In genomic region chr3:8988791-8989558, GRCh38 we compare ENCODE assay signal across 20 cellular contexts.
DNase-seq lines count a peak whose midpoint lies in the region; ATAC-seq and TF ChIP-seq lines count a peak whose summit lies in the region.
"Had no signal": no experiment of that assay in that cellular context is flagged by ENCODE, and none has a peak within 500 bp of the region (broad histone marks: within the 10 kb centered on the region; RNA-seq: fewer than 3 reads in every experiment).

No MANE protein-coding gene starts in this region.

- DNase-seq in NCI-H2171 treated with DMSO at 0.1 percent for 48 hours (lab: John Stamatoyannopoulos, UW) (peak; percentile 2), NCI-H2171 (lab: John Stamatoyannopoulos, UW) (no peak), islet precursor cell (peak; percentile 58), retina (peak; percentile 53), DMS153 (lab: John Stamatoyannopoulos, UW) (no peak)
- no peak for DNase-seq in activated naive CD4-positive, alpha-beta T cell treated with anti-CD3 and anti-CD28 coated beads, Interleukin-2, amount 50 U/mL, for 16 hours
- DNase-seq: 8988T; CD8-positive, alpha-beta T cell; DND-41; GF-D8; HFFc6; MM.1S; NCI-H1092 treated with DMSO at 0.1 percent for 48 hours; NCI-H1694 treated with DMSO at 0.1 percent for 48 hours; NCI-H2107; NCI-H69; OCI-M1 had no signal

- TF ChIP-seq CTCF in VCaP (conservative IDR thresholded peaks at IDR 0.05), result no peak

- no peak for ATAC-seq in GM21825 (IDR thresholded peaks at IDR 0.05; ENCODE audit: unreplicated experiment)
- ATAC-seq: CD8-positive, alpha-beta T cell had no signal

- H3K27ac ChIP-seq in VCaP, result peak overlapping the region; percentile 16; the same call in 1 of the 2 replicates
- H3K27ac ChIP-seq: BLaER1 had no signal

Comparison
In these comparisons a context has a peak if more than half of its experiments do, and no peak if none do; other contexts are left out.
1. DNase-seq: peak in NCI-H2171 treated with DMSO at 0.1 percent for 48 hours (single experiment), islet precursor cell (single experiment) and retina (single experiment); none in NCI-H2171 (single experiment), DMS153 (single experiment) and activated naive CD4-positive, alpha-beta T cell treated with anti-CD3 and anti-CD28 coated beads, Interleukin-2, amount 50 U/mL, for 16 hours (single experiment).